Comparison of ENCODE assay signal across 9 cellular contexts in genomic region chrX:87583679-87584078, GRCh38.
DNase-seq lines count a peak whose midpoint lies in the region; ATAC-seq and TF ChIP-seq lines count a peak whose summit lies in the region.
"Had no signal": no experiment of that assay in that cellular context is flagged by ENCODE, and none has a peak within 500 bp of the region (broad histone marks: within the 10 kb centered on the region; RNA-seq: fewer than 3 reads in every experiment).

No MANE protein-coding gene starts in this region.

- no peak overlapping the region for H3K27ac ChIP-seq in GM23248
- H3K27ac ChIP-seq: sigmoid colon had no signal

- no peak overlapping the region for H2AFZ ChIP-seq in GM23248

- H3K4me1 Mint-ChIP-seq in immature natural killer cell = no peaks in the 10 kb centered on the region
- no peaks in the 10 kb centered on the region for H3K4me1 Mint-ChIP-seq in natural killer cell

- no peak overlapping the region for H3K9ac ChIP-seq in GM23248

- peak; percentile 4 for DNase-seq in BE2C
- DNase-seq in GM23248 = peak; percentile 0
- DNase-seq in SK-N-DZ (ENCODE audit: low spot score) = peak; percentile 1
- DNase-seq in iPS-NIHi11 (ENCODE audit: low spot score) = peak; percentile 8
- DNase-seq in NCI-H510A (lab: John Stamatoyannopoulos, UW) = no peak
- DNase-seq in immature natural killer cell = no peak
- no peak for DNase-seq in natural killer cell
- DNase-seq: sigmoid colon had no signal

- no peaks in the 10 kb centered on the region for H3K4me1 ChIP-seq in BE2C
- no peaks in the 10 kb centered on the region for H3K4me1 ChIP-seq in GM23248 (ENCODE audit: insufficient read depth)
- H3K4me1 ChIP-seq: sigmoid colon had no signal

- H3K4me3 Mint-ChIP-seq in immature natural killer cell (no peak overlapping the region), natural killer cell (no peak overlapping the region)

- H3K79me2 ChIP-seq in GM23248 (ENCODE audit: insufficient read depth) = no peaks in the 10 kb centered on the region

- H3K4me2 ChIP-seq in GM23248 (ENCODE audit: unreplicated experiment) = no peak overlapping the region

- no peaks in the 10 kb centered on the region for H3K9me3 ChIP-seq in BE2C
- no peaks in the 10 kb centered on the region for H3K9me3 ChIP-seq in GM23248 (ENCODE audit: low read depth)
- H3K9me3 ChIP-seq: sigmoid colon had no signal

- in situ Hi-C loops in GM23248 (cut with MboI) = no loop called here

- H3K36me3 Mint-ChIP-seq in immature natural killer cell (no peaks in the 10 kb centered on the region), natural killer cell (no peaks in the 10 kb centered on the region)

- TF ChIP-seq CTCF in BE2C (IDR thresholded peaks at IDR 0.05; ENCODE audit: low read depth, low read length) = peak; percentile 14; the same call in 1 of the 2 replicates
- no peak for TF ChIP-seq CTCF in natural killer cell (IDR thresholded peaks at IDR 0.05)

- H3K36me3 ChIP-seq in BE2C (no peaks in the 10 kb centered on the region), GM23248 (ENCODE audit: low read depth) (no peaks in the 10 kb centered on the region)
- H3K36me3 ChIP-seq: sigmoid colon had no signal

- H3K9me2 ChIP-seq in GM23248 (ENCODE audit: insufficient read depth) = no peaks in the 10 kb centered on the region

- H3K9me3 Mint-ChIP-seq in immature natural killer cell (peaks cover 0 to 4% (median under 1%) of the 10 kb centered on the region in 6 donors), natural killer cell (peaks cover 4 to 26% of the 10 kb centered on the region in 2 donors)

- no peak for ATAC-seq in GM21786 (IDR thresholded peaks at IDR 0.05; ENCODE audit: unreplicated experiment)
- no peak for ATAC-seq in natural killer cell

- H3K27ac Mint-ChIP-seq in immature natural killer cell (no peak overlapping the region), natural killer cell (no peak overlapping the region)

- H3K4me3 ChIP-seq in BE2C (ENCODE audit: low read depth, low read length) (no peak overlapping the region), GM23248 (no peak overlapping the region)
- H3K4me3 ChIP-seq: sigmoid colon had no signal

- intact Hi-C loops in natural killer cell (cut with micrococcal nuclease) = no loop called here

- 33 to 42% methylated on average over 1 of the region's 1 CpG for WGBS in GM23248 (ENCODE audit: low coverage in 1 of 2, low lambda C conversion rate in 2 of 2, missing lambda C conversion rate in 2 of 2), 2 experiments

- H3K27me3 ChIP-seq in BE2C (no peaks in the 10 kb centered on the region), GM23248 (replicated peaks; ENCODE audit: insufficient read depth) (no peaks in the 10 kb centered on the region)
- H3K27me3 ChIP-seq: sigmoid colon had no signal

- H4K20me1 ChIP-seq in GM23248 (ENCODE audit: insufficient read depth) = no peaks in the 10 kb centered on the region

- peaks cover 0 to 2% (median 0%) of the 10 kb centered on the region in 3 donors for H3K27me3 Mint-ChIP-seq in immature natural killer cell (ENCODE audit: low read depth in 3 of 3)
- no peaks in the 10 kb centered on the region for H3K27me3 Mint-ChIP-seq in natural killer cell (ENCODE audit: low read depth in 2 of 2)

- no peaks in the 10 kb centered on the region for H3F3A ChIP-seq in GM23248 (ENCODE audit: insufficient read depth)

Comparison
In these comparisons a context has a peak if more than half of its experiments do, and no peak if none do; other contexts are left out.
1. DNase-seq: peak in BE2C (single experiment), GM23248 (single experiment), SK-N-DZ (single experiment) and iPS-NIHi11 (single experiment); none in NCI-H510A (single experiment), immature natural killer cell (0 of 3) and natural killer cell (single experiment).